ENCODE assay signal across 1 cellular context in genomic region chr19:10871711-10872550, GRCh38.
TF ChIP-seq lines count a peak whose summit lies in the region.

No MANE protein-coding gene starts in this region.

TF ChIP-seq in K562, 482 proteins besides CTCF, POLR2A, EP300 and RAD21 (continued from another document):
- TF ChIP-seq, protein P1, sequence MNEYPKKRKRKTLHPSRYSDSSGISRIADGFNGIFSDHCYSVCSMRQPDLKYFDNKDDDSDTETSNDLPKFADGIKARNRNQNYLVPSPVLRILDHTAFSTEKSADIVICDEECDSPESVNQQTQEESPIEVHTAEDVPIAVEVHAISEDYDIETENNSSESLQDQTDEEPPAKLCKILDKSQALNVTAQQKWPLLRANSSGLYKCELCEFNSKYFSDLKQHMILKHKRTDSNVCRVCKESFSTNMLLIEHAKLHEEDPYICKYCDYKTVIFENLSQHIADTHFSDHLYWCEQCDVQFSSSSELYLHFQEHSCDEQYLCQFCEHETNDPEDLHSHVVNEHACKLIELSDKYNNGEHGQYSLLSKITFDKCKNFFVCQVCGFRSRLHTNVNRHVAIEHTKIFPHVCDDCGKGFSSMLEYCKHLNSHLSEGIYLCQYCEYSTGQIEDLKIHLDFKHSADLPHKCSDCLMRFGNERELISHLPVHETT (CRISPR knock-in tag; conservative IDR thresholded peaks at IDR 0.05 in 1 of 2, IDR thresholded peaks at IDR 0.05 in 1 of 2): peak in 1 of 2 experiments; percentile 94; a peak in 2 of 4 replicates
- TF ChIP-seq FOXP1 (CRISPR knock-in tag; IDR thresholded peaks at IDR 0.05) (peak; percentile 65; the same call in 1 of the 2 replicates), SUPT5H (IDR thresholded peaks at IDR 0.05) (no peak), ZNF717 (CRISPR knock-in tag; IDR thresholded peaks at IDR 0.05) (no peak), ZBTB7A (IDR thresholded peaks at IDR 0.05; ENCODE audit: borderline replicate concordance, control insufficient read depth, low read depth, low read length) (peak; percentile 95), SNRNP70 (optimal IDR thresholded peaks at IDR 0.05; ENCODE audit: low read depth, low read length) (no peak), POLR2G (IDR thresholded peaks at IDR 0.05; ENCODE audit: low read depth, low read length) (peak; percentile 38; the same call in 1 of the 2 replicates), MYC (IDR thresholded peaks at IDR 0.05; ENCODE audit: low read depth, low read length) (no peak), MYC (CRISPR knock-in tag; IDR thresholded peaks at IDR 0.05; ENCODE audit: borderline replicate concordance, low read depth) (no peak), SRSF7 (optimal IDR thresholded peaks at IDR 0.05; ENCODE audit: low read depth, low read length) (no peak), JUN (IDR thresholded peaks at IDR 0.05; ENCODE audit: borderline replicate concordance, low read depth, low read length) (no peak), JUN (CRISPR knock-in tag; IDR thresholded peaks at IDR 0.05; ENCODE audit: borderline replicate concordance) (no peak), CHD1 (IDR thresholded peaks at IDR 0.05; ENCODE audit: low read length) (peak; percentile 59), ZFX (CRISPR knock-in tag; IDR thresholded peaks at IDR 0.05) (peak; percentile 63), RBBP5 (IDR thresholded peaks at IDR 0.05; ENCODE audit: borderline replicate concordance, insufficient read depth, low read length, poor library complexity, severe bottlenecking) (peak; percentile 38), HMGN3 (IDR thresholded peaks at IDR 0.05; ENCODE audit: borderline replicate concordance, extremely low read depth, insufficient read length, low read depth, low read length) (no peak), EGR1 (conservative IDR thresholded peaks at IDR 0.05) (peak; percentile 93), EZH2 (IDR thresholded peaks at IDR 0.05; ENCODE audit: borderline replicate concordance, low read depth, low read length) (no peak), SAFB2 (IDR thresholded peaks at IDR 0.05; ENCODE audit: borderline replicate concordance, low read depth, low read length, severe bottlenecking) (no peak), HDAC3 (IDR thresholded peaks at IDR 0.05; ENCODE audit: borderline replicate concordance, partially characterized antibody) (no peak), XRCC3 (IDR thresholded peaks at IDR 0.05) (no peak), KLF6 (CRISPR knock-in tag; IDR thresholded peaks at IDR 0.05; ENCODE audit: borderline replicate concordance) (no peak), ZBTB8A (IDR thresholded peaks at IDR 0.05; ENCODE audit: partially characterized antibody) (no peak), FOXA3 (CRISPR knock-in tag; conservative IDR thresholded peaks at IDR 0.05 in 1 of 2, IDR thresholded peaks at IDR 0.05 in 1 of 2) (no peak), NR2F6 (CRISPR knock-in tag; IDR thresholded peaks at IDR 0.05) (no peak), NONO (IDR thresholded peaks at IDR 0.05; ENCODE audit: low read depth in 2 of 2, low read length in 1 of 2) (0 out of 4 replicates have a peak, but pooled peaks of 1 of the 2 experiments have one; percentile 37), SMAD3 (CRISPR knock-in tag; conservative IDR thresholded peaks at IDR 0.05) (no peak), ZNF217 (CRISPR knock-in tag; IDR thresholded peaks at IDR 0.05) (no peak), FIP1L1 (IDR thresholded peaks at IDR 0.05; ENCODE audit: low read depth, low read length, poor library complexity, severe bottlenecking) (no peak), E2F6 (IDR thresholded peaks at IDR 0.05; ENCODE audit: borderline replicate concordance in 1 of 2, extremely low read depth in 1 of 2, insufficient read depth in 1 of 2, insufficient read length in 1 of 2, low read depth in 1 of 2, low read length in 1 of 2, poor library complexity in 1 of 2, severe bottlenecking in 1 of 2) (peak in 1 of 2 experiments; percentile 77), PHF8 (IDR thresholded peaks at IDR 0.05; ENCODE audit: borderline replicate concordance, low read length) (peak; percentile 52; the same call in 1 of the 2 replicates), ELF1 (tag; IDR thresholded peaks at IDR 0.05) (no peak), L3MBTL2 (IDR thresholded peaks at IDR 0.05) (peak; percentile 43; the same call in 1 of the 2 replicates), RFX5 (IDR thresholded peaks at IDR 0.05; ENCODE audit: low read depth, low read length) (no peak), ZFP36 (IDR thresholded peaks at IDR 0.05; ENCODE audit: low read depth, low read length, partially characterized antibody) (no peak), RB1 (IDR thresholded peaks at IDR 0.05; ENCODE audit: low read depth) (peak; percentile 59; the same call in 1 of the 2 replicates), SREBF2 (CRISPR knock-in tag; IDR thresholded peaks at IDR 0.05) (no peak), UBTF (IDR thresholded peaks at IDR 0.05; ENCODE audit: borderline replicate concordance in 1 of 2, low read depth in 2 of 2, low read length in 2 of 2) (0 out of 4 replicates have a peak, but pooled peaks of 1 of the 2 experiments have one; percentile 32), OTX1 (CRISPR knock-in tag; IDR thresholded peaks at IDR 0.05) (no peak), ZBTB43 (CRISPR knock-in tag; IDR thresholded peaks at IDR 0.05) (no peak), SLC30A9 (CRISPR knock-in tag; IDR thresholded peaks at IDR 0.05) (no peak), CBFA2T2 (conservative IDR thresholded peaks at IDR 0.05) (no peak), SIN3A (IDR thresholded peaks at IDR 0.05; ENCODE audit: borderline replicate concordance in 2 of 2, control insufficient read depth in 1 of 2, low read depth in 2 of 2, low read length in 2 of 2) (peak; percentile 22 to 30; a peak in 1 of 4 replicates), HNRNPUL1 (IDR thresholded peaks at IDR 0.05; ENCODE audit: low read length) (no peak), GATAD2B (IDR thresholded peaks at IDR 0.05; ENCODE audit: borderline replicate concordance) (0 out of 2 replicates have a peak, but pooled peaks have one; percentile 10)
- TF ChIP-seq, protein P2, sequence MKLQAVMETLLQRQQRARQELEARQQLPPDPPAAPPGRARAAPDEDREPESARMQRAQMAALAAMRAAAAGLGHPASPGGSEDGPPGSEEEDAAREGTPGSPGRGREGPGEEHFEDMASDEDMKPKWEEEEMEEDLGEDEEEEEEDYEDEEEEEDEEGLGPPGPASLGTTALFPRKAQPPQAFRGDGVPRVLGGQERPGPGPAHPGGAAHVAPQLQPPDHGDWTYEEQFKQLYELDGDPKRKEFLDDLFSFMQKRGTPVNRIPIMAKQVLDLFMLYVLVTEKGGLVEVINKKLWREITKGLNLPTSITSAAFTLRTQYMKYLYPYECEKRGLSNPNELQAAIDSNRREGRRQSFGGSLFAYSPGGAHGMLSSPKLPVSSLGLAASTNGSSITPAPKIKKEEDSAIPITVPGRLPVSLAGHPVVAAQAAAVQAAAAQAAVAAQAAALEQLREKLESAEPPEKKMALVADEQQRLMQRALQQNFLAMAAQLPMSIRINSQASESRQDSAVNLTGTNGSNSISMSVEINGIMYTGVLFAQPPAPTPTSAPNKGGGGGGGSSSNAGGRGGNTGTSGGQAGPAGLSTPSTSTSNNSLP (IDR thresholded peaks at IDR 0.05; ENCODE audit: borderline replicate concordance, low read depth, low read length): no peak
- TF ChIP-seq, protein P3, sequence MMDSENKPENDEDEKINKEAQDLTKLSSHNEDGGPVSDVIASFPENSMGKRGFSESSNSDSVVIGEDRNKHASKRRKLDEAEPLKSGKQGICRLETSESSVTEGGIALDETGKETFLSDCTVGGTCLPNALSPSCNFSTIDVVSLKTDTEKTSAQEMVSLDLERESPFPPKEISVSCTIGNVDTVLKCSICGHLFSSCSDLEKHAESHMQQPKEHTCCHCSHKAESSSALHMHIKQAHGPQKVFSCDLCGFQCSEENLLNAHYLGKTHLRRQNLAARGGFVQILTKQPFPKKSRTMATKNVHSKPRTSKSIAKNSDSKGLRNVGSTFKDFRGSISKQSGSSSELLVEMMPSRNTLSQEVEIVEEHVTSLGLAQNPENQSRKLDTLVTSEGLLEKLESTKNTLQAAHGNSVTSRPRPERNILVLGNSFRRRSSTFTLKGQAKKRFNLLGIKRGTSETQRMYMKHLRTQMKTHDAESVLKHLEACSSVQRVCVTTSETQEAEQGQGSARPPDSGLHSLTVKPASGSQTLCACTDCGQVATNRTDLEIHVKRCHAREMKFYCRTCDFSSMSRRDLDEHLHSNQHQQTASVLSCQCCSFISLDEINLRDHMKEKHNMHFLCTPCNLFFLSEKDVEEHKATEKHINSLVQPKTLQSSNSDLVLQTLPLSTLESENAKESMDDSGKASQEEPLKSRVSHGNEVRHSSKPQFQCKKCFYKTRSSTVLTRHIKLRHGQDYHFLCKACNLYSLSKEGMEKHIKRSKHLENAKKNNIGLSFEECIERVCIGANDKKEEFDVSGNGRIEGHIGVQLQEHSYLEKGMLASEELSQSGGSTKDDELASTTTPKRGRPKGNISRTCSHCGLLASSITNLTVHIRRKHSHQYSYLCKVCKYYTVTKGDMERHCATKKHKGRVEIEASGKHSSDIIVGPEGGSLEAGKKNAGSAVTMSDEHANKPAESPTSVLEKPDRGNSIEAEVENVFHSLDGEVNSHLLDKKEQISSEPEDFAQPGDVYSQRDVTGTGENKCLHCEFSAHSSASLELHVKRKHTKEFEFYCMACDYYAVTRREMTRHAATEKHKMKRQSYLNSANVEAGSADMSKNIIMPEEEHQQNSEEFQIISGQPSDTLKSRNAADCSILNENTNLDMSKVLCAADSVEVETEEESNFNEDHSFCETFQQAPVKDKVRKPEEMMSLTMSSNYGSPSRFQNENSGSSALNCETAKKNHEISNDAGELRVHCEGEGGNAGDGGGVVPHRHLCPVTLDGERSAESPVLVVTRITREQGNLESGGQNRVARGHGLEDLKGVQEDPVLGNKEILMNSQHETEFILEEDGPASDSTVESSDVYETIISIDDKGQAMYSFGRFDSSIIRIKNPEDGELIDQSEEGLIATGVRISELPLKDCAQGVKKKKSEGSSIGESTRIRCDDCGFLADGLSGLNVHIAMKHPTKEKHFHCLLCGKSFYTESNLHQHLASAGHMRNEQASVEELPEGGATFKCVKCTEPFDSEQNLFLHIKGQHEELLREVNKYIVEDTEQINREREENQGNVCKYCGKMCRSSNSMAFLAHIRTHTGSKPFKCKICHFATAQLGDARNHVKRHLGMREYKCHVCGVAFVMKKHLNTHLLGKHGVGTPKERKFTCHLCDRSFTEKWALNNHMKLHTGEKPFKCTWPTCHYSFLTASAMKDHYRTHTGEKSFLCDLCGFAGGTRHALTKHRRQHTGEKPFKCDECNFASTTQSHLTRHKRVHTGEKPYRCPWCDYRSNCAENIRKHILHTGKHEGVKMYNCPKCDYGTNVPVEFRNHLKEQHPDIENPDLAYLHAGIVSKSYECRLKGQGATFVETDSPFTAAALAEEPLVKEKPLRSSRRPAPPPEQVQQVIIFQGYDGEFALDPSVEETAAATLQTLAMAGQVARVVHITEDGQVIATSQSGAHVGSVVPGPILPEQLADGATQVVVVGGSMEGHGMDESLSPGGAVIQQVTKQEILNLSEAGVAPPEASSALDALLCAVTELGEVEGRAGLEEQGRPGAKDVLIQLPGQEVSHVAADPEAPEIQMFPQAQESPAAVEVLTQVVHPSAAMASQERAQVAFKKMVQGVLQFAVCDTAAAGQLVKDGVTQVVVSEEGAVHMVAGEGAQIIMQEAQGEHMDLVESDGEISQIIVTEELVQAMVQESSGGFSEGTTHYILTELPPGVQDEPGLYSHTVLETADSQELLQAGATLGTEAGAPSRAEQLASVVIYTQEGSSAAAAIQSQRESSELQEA (IDR thresholded peaks at IDR 0.05; ENCODE audit: low read depth): no peak
